In genomic region chr4:140252144-140252741, GRCh38 we compare ENCODE assay signal across 8 cellular contexts.
DNase-seq lines count a peak whose midpoint lies in the region; ATAC-seq and TF ChIP-seq lines count a peak whose summit lies in the region.

No MANE protein-coding gene starts in this region.

- POLR2A ChIA-PET in CD8-positive, alpha-beta memory T cell (lab: Charles Lee) = no interaction called here

- peak overlapping the region; percentile 32 to 88 (median 76) for H3K4me3 Mint-ChIP-seq in CD8-positive, alpha-beta memory T cell
- peak overlapping the region; percentile 77 for H3K4me3 Mint-ChIP-seq in nephron progenitor cell

- no peak for ATAC-seq in HG03520 (IDR thresholded peaks at IDR 0.05; ENCODE audit: unreplicated experiment)
- ATAC-seq in HG03045 (IDR thresholded peaks at IDR 0.05; ENCODE audit: unreplicated experiment) = no peak
- no peak for ATAC-seq in GM19324 (IDR thresholded peaks at IDR 0.05; ENCODE audit: low FRiP score, unreplicated experiment)

- H3K9ac ChIP-seq in SK-N-MC (ENCODE audit: insufficient read length) = peak overlapping the region; percentile 73

- no peak overlapping the region for H3K27ac ChIP-seq in CD8-positive, alpha-beta memory T cell (ENCODE audit: low read depth, low read length)
- H3K27ac ChIP-seq in SK-N-MC = no peak overlapping the region

- peaks cover 7 to 9% (median 9%) of the 10 kb centered on the region in 3 donors for H3K4me1 Mint-ChIP-seq in CD8-positive, alpha-beta memory T cell
- peaks cover 79% of the 10 kb centered on the region for H3K4me1 Mint-ChIP-seq in nephron progenitor cell

- no peaks in the 10 kb centered on the region for H3K36me3 ChIP-seq in CD8-positive, alpha-beta memory T cell (ENCODE audit: insufficient read depth, low read length)
- H3K36me3 ChIP-seq in SK-N-MC (ENCODE audit: insufficient read depth, low read length) = no peaks in the 10 kb centered on the region

- CTCF ChIA-PET in CD8-positive, alpha-beta memory T cell (lab: Charles Lee) = interaction anchor here (0.7 to 5.8 kb wide), 15 partner anchors 9 to 595 kb away, joined by 3 to 54 read pairs (median 4); no protein-coding TSS in a partner anchor

- no peaks in the 10 kb centered on the region for H3K9me3 Mint-ChIP-seq in CD8-positive, alpha-beta memory T cell
- no peaks in the 10 kb centered on the region for H3K9me3 Mint-ChIP-seq in nephron progenitor cell

- H3K27ac Mint-ChIP-seq in CD8-positive, alpha-beta memory T cell = no peak overlapping the region
- peak overlapping the region; percentile 96 for H3K27ac Mint-ChIP-seq in nephron progenitor cell

- no peaks in the 10 kb centered on the region for H3K9me3 ChIP-seq in CD8-positive, alpha-beta memory T cell (ENCODE audit: low read length)
- H3K9me3 ChIP-seq in SK-N-MC (ENCODE audit: low read depth, low read length) = no peaks in the 10 kb centered on the region

- TF ChIP-seq CTCF in epithelial cell of proximal tubule (conservative IDR thresholded peaks at IDR 0.05; ENCODE audit: low read depth, low read length) (no peak), nephron progenitor cell (IDR thresholded peaks at IDR 0.05) (no peak)

- H3K27me3 ChIP-seq in CD8-positive, alpha-beta memory T cell (ENCODE audit: insufficient read depth, low read length, poor library complexity, severe bottlenecking) = peaks cover 19% of the 10 kb centered on the region

- H3K4me3 ChIP-seq in CD8-positive, alpha-beta memory T cell (ENCODE audit: low read length) = no peak overlapping the region
- peak overlapping the region; percentile 76 for H3K4me3 ChIP-seq in SK-N-MC
- H3K4me3 ChIP-seq in epithelial cell of proximal tubule (ENCODE audit: low read depth, low read length) = peak overlapping the region; percentile 66

- H3K4me1 ChIP-seq in CD8-positive, alpha-beta memory T cell (ENCODE audit: insufficient read depth, low read length) = no peaks in the 10 kb centered on the region

- no peak for DNase-seq in CD8-positive, alpha-beta memory T cell
- DNase-seq in HPDE6-E6E7 (ENCODE audit: extremely low spot score) (peak; percentile 25), SK-N-MC (ENCODE audit: low read depth, low spot score) (no peak), epithelial cell of proximal tubule (ENCODE audit: low read depth) (no peak), nephron progenitor cell (peak; percentile 67)

- peaks cover 28 to 44% of the 10 kb centered on the region in 2 donors for H3K27me3 Mint-ChIP-seq in CD8-positive, alpha-beta memory T cell
- no peaks in the 10 kb centered on the region for H3K27me3 Mint-ChIP-seq in nephron progenitor cell (ENCODE audit: low read depth, poor library complexity)

- no peaks in the 10 kb centered on the region for H3K36me3 Mint-ChIP-seq in CD8-positive, alpha-beta memory T cell
- H3K36me3 Mint-ChIP-seq in nephron progenitor cell (ENCODE audit: low read depth) = no peaks in the 10 kb centered on the region

Comparison
In these comparisons a context has a peak if more than half of its experiments do, and no peak if none do; other contexts are left out.
1. DNase-seq: peak in HPDE6-E6E7 (single experiment) and nephron progenitor cell (single experiment); none in CD8-positive, alpha-beta memory T cell (0 of 5), SK-N-MC (single experiment) and epithelial cell of proximal tubule (single experiment).